9 cellular contexts compared by ENCODE assay signal in the genomic region with DNA sequence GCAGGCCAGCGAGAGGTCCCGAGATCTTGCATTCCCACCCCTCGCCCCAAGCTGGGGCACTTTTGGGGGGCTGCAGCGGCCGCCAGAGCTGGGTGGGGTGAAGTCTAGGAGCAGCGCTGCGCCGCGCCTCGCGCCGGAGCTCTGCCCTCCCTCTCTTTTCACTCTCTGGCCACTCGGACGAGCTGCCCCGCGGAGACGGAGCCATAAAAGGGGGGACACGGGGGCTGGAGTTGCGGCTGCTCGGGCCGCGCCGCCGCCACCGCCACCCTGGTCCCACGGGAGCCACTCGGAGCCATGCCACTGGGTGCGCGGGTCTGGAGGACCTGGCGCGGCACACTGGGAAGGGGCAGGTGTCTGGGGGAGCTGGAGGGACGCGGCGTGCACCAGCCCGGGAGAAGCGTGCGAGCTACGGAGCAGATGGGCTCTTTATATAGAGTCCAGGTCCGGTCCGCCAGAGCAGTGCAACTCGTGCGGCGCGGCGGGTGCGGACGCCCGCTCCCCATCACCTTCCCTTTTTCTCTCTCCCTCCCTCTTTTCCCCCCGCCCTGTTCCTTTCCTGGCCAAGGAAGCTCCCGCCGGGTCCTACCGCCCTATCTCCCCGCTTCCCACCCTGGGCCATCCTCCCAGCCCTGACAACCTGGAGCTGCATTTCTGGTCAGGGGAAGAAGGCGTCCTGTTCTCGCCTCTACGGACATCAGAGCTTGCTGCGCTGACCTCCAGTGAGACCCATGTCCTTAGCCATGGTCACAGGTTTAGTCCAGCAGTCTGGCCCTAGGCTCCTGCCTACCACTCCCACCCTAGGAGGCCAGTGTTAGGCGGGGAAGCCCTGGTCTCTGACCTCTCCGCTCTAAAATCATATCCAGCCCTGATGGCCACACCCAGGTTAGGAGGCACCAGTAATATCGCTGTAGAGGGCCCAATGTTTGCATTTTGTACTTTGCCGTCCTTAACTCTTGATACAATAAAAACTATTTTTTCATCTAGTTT. TPM values are rescaled to one million over a fixed set of nuclear protein-coding genes. Genes with fewer than 3 reads are reported as not detected.
A peak's percentile ranks its signal among the peaks of the same experiment; 100 is the strongest.
DNase-seq lines count a peak whose midpoint lies in the region; ATAC-seq and TF ChIP-seq lines count a peak whose summit lies in the region.
"Had no signal": no experiment of that assay in that cellular context is flagged by ENCODE, and none has a peak within 500 bp of the region (broad histone marks: within the 10 kb centered on the region; RNA-seq: fewer than 3 reads in every experiment).

No MANE protein-coding gene starts in this region.

- peak overlapping the region; percentile 20; the same call in 1 of the 2 replicates for H2AK5ac ChIP-seq in IMR-90 (ENCODE audit: low read depth, low read length)

- ATAC-seq in IMR-90 (ENCODE audit: low read depth) (peak; percentile 27), left lung (no peak), thoracic aorta (ENCODE audit: insufficient number of reproducible peaks, low FRiP score, low read depth) (no peak), HG03432 (IDR thresholded peaks at IDR 0.05; ENCODE audit: unreplicated experiment) (no peak), GM21390 (IDR thresholded peaks at IDR 0.05; ENCODE audit: unreplicated experiment) (no peak)
- ATAC-seq in central memory CD8-positive, alpha-beta T cell (replicated peaks; ENCODE audit: extremely low read depth, poor library complexity, severe bottlenecking), result no peak
- ATAC-seq in activated CD8-positive, alpha-beta memory T cell treated with anti-CD3 and anti-CD28 coated beads, Interleukin-2, amount 10 ng/mL, durations not matched to agents 7 days and 5 days, result no peak

- H3K18ac ChIP-seq in IMR-90 (ENCODE audit: low read depth, low read length), result no peak overlapping the region

- no peaks in the 10 kb centered on the region for H4K20me1 ChIP-seq in IMR-90 (ENCODE audit: insufficient read depth, low read length)

- dilution Hi-C loops in IMR-90 (cut with HindIII; ENCODE audit: low sequenced_read_pairs, unreplicated experiment), result no loop called here

- peak overlapping the region; percentile 58 for H3K4me3 Mint-ChIP-seq in central memory CD8-positive, alpha-beta T cell
- no peak overlapping the region for H3K4me3 Mint-ChIP-seq in activated CD8-positive, alpha-beta memory T cell treated with anti-CD3 and anti-CD28 coated beads, Interleukin-2, amount 10 ng/mL, durations not matched to agents 7 days and 5 days

- H2BK15ac ChIP-seq in IMR-90 (ENCODE audit: low read depth, low read length), result 0 out of 3 replicates have a peak overlapping the region, but pooled peaks have one; percentile 50

- no peak overlapping the region for H2BK20ac ChIP-seq in IMR-90 (ENCODE audit: low read depth, low read length)

- H3K4me1 ChIP-seq in IMR-90 (ENCODE audit: control insufficient read depth, insufficient read depth, low read length), result no peaks in the 10 kb centered on the region; the same call in 1 of the 2 replicates
- peaks cover 4 to 11% of the 10 kb centered on the region in 2 donors for H3K4me1 ChIP-seq in left lung
- peaks cover 5 to 16% of the 10 kb centered on the region in 2 donors for H3K4me1 ChIP-seq in thoracic aorta (ENCODE audit: control insufficient read depth in 1 of 2, low read depth in 2 of 2)

- peak overlapping the region; percentile 93 for H3K4me2 ChIP-seq in IMR-90 (ENCODE audit: low read depth, low read length)
- H3K4me2 ChIP-seq: KMS-11 had no signal

- peaks cover 52% of the 10 kb centered on the region for H3K27me3 Mint-ChIP-seq in central memory CD8-positive, alpha-beta T cell
- H3K27me3 Mint-ChIP-seq in activated CD8-positive, alpha-beta memory T cell treated with anti-CD3 and anti-CD28 coated beads, Interleukin-2, amount 10 ng/mL, durations not matched to agents 7 days and 5 days, result peaks cover 68% of the 10 kb centered on the region

- peak overlapping the region; percentile 76; the same call in 1 of the 2 replicates for H3K23ac ChIP-seq in IMR-90 (ENCODE audit: low read depth, low read length)

- no peak for TF ChIP-seq POLR2A in IMR-90 (IDR thresholded peaks at IDR 0.05; ENCODE audit: low read depth, low read length)

- CTCF ChIA-PET in IMR-90 (lab: Yijun Ruan, JAX), result interaction anchor here (0.6 to 1.0 kb wide), 2 partner anchors 752 to 1532 kb away, joined by 3 to 7 read pairs; no protein-coding TSS in a partner anchor
- CTCF ChIA-PET in activated CD8-positive, alpha-beta memory T cell treated with anti-CD3 and anti-CD28 coated beads, Interleukin-2, amount 10 ng/mL, durations not matched to agents 7 days and 5 days (lab: Charles Lee), result interaction anchor here (1.2 kb wide), 1 partner anchor 1571 kb away, joined by 3 read pairs; no protein-coding TSS in a partner anchor

- no peak overlapping the region; the same call in 1 of the 2 replicates for H3K14ac ChIP-seq in IMR-90 (replicated peaks; ENCODE audit: low read depth, low read length)

- TF ChIP-seq CTCF in IMR-90 (conservative IDR thresholded peaks at IDR 0.05; ENCODE audit: low read depth, low read length) (no peak), left lung (IDR thresholded peaks at IDR 0.05) (no peak), thoracic aorta (IDR thresholded peaks at IDR 0.05) (no peak)

- no TSS peak for BruUV-seq in IMR-90 (replicated peaks; lab: Mats Ljungman, UMichigan)

- H4K8ac ChIP-seq in IMR-90 (ENCODE audit: low read depth in 2 of 2, low read length in 2 of 2), result peak overlapping the region; percentile 31 to 64; a peak in 1 of 4 replicates

- POLR2A ChIA-PET in IMR-90 (lab: Charles Lee; ENCODE audit: unreplicated experiment), result interaction anchor here (0.5 to 0.6 kb wide), 3 partner anchors 28 to 788 kb away, joined by 7 to 9 read pairs (median 9); no protein-coding TSS in a partner anchor

- H3K36me3 ChIP-seq in IMR-90 (ENCODE audit: control insufficient read depth, insufficient read depth, low read length) (no peaks in the 10 kb centered on the region), left lung (no peaks in the 10 kb centered on the region), thoracic aorta (no peaks in the 10 kb centered on the region)

- H2BK120ac ChIP-seq in IMR-90 (ENCODE audit: low read depth, low read length), result peak overlapping the region; percentile 39

- peak overlapping the region; percentile 90 for H2AFZ ChIP-seq in IMR-90 (replicated peaks; ENCODE audit: low read length, poor library complexity)

- H3K4ac ChIP-seq in IMR-90 (ENCODE audit: low read depth, low read length), result peak overlapping the region; percentile 44; the same call in 1 of the 2 replicates

- no peak overlapping the region for H2BK5ac ChIP-seq in IMR-90 (ENCODE audit: low read depth, low read length, poor library complexity, severe bottlenecking)

- in situ Hi-C loops in IMR-90 (cut with MboI; ENCODE audit: low sequenced_read_pairs), result loop anchor here (5.0 to 25.0 kb wide), 3 partner anchors 777 to 1529 kb away; no protein-coding TSS in a partner anchor

- intact Hi-C loops in IMR-90 (cut with micrococcal nuclease), result loop anchor here (10.0 kb wide), 1 partner anchor 1611 kb away; a partner anchor contains a TSS
- intact Hi-C loops in left lung (cut with DNase I), result no loop called here

- H4K5ac ChIP-seq in IMR-90 (ENCODE audit: low read depth, low read length), result no peak overlapping the region

- H3K4me1 Mint-ChIP-seq in central memory CD8-positive, alpha-beta T cell, result peaks cover 23% of the 10 kb centered on the region
- H3K4me1 Mint-ChIP-seq in activated CD8-positive, alpha-beta memory T cell treated with anti-CD3 and anti-CD28 coated beads, Interleukin-2, amount 10 ng/mL, durations not matched to agents 7 days and 5 days, result peaks cover 16% of the 10 kb centered on the region

- H3K9me1 ChIP-seq in IMR-90 (ENCODE audit: insufficient read depth, low read length), result no peaks in the 10 kb centered on the region

- H3K27ac ChIP-seq in IMR-90 (ENCODE audit: insufficient read depth, low read length) (no peak overlapping the region; the same call in 1 of the 2 replicates), left lung (no peak overlapping the region), thoracic aorta (peak overlapping the region; percentile 82)
- H3K27ac ChIP-seq: KMS-11, VCaP had no signal

- H3K27ac Mint-ChIP-seq in central memory CD8-positive, alpha-beta T cell (ENCODE audit: low read depth), result no peak overlapping the region
- H3K27ac Mint-ChIP-seq in activated CD8-positive, alpha-beta memory T cell treated with anti-CD3 and anti-CD28 coated beads, Interleukin-2, amount 10 ng/mL, durations not matched to agents 7 days and 5 days, result no peak overlapping the region

- no peak for DNase-seq in IMR-90
- DNase-seq in central memory CD8-positive, alpha-beta T cell (ENCODE audit: low spot score in 2 of 2), result no peak
- DNase-seq in left lung, result peak in 1 of 2 donors; percentile 63
- no peak for DNase-seq in thoracic aorta (ENCODE audit: low spot score)
- no peak for DNase-seq in activated CD8-positive, alpha-beta memory T cell treated with anti-CD3 and anti-CD28 coated beads, Interleukin-2, amount 10 ng/mL, durations not matched to agents 7 days and 5 days

- H3K4me3 ChIP-seq in IMR-90 (ENCODE audit: insufficient read depth, low read depth, low read length), result peak overlapping the region; percentile 48
- H3K4me3 ChIP-seq in left lung, result peak overlapping the region; percentile 3 to 11
- peak overlapping the region; percentile 86 for H3K4me3 ChIP-seq in thoracic aorta

- H3K36me3 Mint-ChIP-seq in central memory CD8-positive, alpha-beta T cell (ENCODE audit: insufficient read depth), result peaks cover 6% of the 10 kb centered on the region
- H3K36me3 Mint-ChIP-seq in activated CD8-positive, alpha-beta memory T cell treated with anti-CD3 and anti-CD28 coated beads, Interleukin-2, amount 10 ng/mL, durations not matched to agents 7 days and 5 days, result peaks cover 6% of the 10 kb centered on the region

- H2AK9ac ChIP-seq in IMR-90 (replicated peaks; ENCODE audit: low read depth, low read length, poor library complexity), result peak overlapping the region; percentile 62

- no peaks in the 10 kb centered on the region for H3K9me3 ChIP-seq in IMR-90 (ENCODE audit: control insufficient read depth, insufficient read depth, low read length)
- no peaks in the 10 kb centered on the region for H3K9me3 ChIP-seq in left lung
- H3K9me3 ChIP-seq in thoracic aorta, result no peaks in the 10 kb centered on the region

- peak overlapping the region; percentile 31 for H3K9ac ChIP-seq in IMR-90 (ENCODE audit: low read depth, low read length)
- H3K9ac ChIP-seq: KMS-11 had no signal

- WGBS in IMR-90 (ENCODE audit: extremely low coverage in 2 of 2, insufficient read length in 1 of 2), 2 experiments, result no CpG with 5 or more reads among the region's 61 CpGs

- no peaks in the 10 kb centered on the region for H3K9me3 Mint-ChIP-seq in central memory CD8-positive, alpha-beta T cell
- H3K9me3 Mint-ChIP-seq in activated CD8-positive, alpha-beta memory T cell treated with anti-CD3 and anti-CD28 coated beads, Interleukin-2, amount 10 ng/mL, durations not matched to agents 7 days and 5 days (ENCODE audit: low read depth), result no peaks in the 10 kb centered on the region

- H3K27me3 ChIP-seq in IMR-90 (ENCODE audit: control insufficient read depth, insufficient read depth, low read length) (peaks cover 17% of the 10 kb centered on the region), left lung (peaks cover 44 to 70% of the 10 kb centered on the region in 2 donors), thoracic aorta (replicated peaks; ENCODE audit: insufficient read depth) (no peaks in the 10 kb centered on the region)

- TF ChIP-seq RAD21 in IMR-90 (IDR thresholded peaks at IDR 0.05; ENCODE audit: low read length), result no peak

- H4K91ac ChIP-seq in IMR-90 (ENCODE audit: insufficient read depth, low read depth, low read length), result peak overlapping the region; percentile 41; the same call in 1 of the 2 replicates

- H3K79me1 ChIP-seq in IMR-90 (ENCODE audit: low read depth in 1 of 2, low read length in 2 of 2), result no peaks in the 10 kb centered on the region; a peak in 1 of 4 replicates

- H3K56ac ChIP-seq in IMR-90 (ENCODE audit: extremely low read depth, insufficient read depth, low read length), result no peak overlapping the region

RNA-seq across cellular contexts. Expression of a gene that starts 0.9 kb away (rescaled TPM):
- total RNA-seq in IMR-90 (2012; rRNA removed) (under 0.01 and 0.36 TPM in 2 replicates), left lung (under 1 TPM; 0.38 to 0.65 TPM), thoracic aorta (1 to 10 TPM; 5.9 to 9.9 TPM)
- 0.24 and 0.27 TPM in 2 replicates for polyA plus RNA-seq in IMR-90 (2012; rRNA removed)
- 0.08 and 0.27 TPM in 2 replicates for polyA plus RNA-seq in IMR-90 (2012; cell fraction: cytosol; rRNA removed)
- polyA plus RNA-seq in IMR-90 (2012; cell fraction: nucleus; rRNA removed; ENCODE audit: low replicate concordance), result 0.30 and 0.47 TPM in 2 replicates
- not detected for total RNA-seq in activated CD8-positive, alpha-beta memory T cell treated with anti-CD3 and anti-CD28 coated beads, Interleukin-2, amount 10 ng/mL, durations not matched to agents 7 days and 5 days

Comparison
In these comparisons a context has a peak if more than half of its experiments do, and no peak if none do; other contexts are left out.
1. H3K27ac ChIP-seq: peak in thoracic aorta (2 of 2); none in IMR-90 (single experiment) and left lung (0 of 2).
2. H3K4me3 ChIP-seq: peak in every context shown above with its lines; median percentile 86 in thoracic aorta; 48 in IMR-90; 7 in left lung.